In the genomic region with DNA sequence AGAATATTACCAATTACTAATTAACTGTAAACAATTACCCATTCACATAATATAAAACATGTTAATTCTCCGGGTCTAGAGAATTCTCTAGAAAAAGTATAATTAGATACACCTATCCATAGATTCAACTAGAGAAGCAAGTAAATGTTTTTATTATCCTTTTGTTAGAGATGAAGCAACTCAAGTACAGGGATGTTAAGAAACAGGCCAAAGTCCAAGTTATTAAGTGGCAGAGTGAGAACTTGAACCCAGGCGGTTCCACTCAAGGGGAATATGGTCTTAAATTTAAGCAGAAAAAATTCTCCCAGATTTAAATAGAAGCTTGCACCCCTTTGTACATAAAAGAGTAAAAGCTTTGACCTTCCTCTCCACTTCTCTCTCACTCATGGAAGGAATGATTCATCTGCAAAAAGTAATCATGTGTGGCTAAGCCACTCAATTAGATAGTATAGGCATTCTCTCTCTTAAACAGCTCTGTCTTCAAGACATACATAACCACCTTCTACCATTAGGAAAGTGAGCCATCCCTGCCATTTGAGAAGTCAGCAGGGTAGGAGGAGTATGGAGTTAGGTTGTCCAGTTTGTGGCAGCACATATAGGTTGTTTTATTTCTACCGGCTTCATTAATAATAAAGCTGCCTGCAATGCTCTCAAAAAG, we compare ENCODE assay signal across 1 cellular context.
TF ChIP-seq lines count a peak whose summit lies in the region.

No MANE protein-coding gene starts in this region.

TF ChIP-seq in SK-N-SH treated with all-trans-retinoic acid at 6 μM for 48 hours, 23 proteins besides CTCF, POLR2A, EP300 and RAD21 (continued from another document):
- TF ChIP-seq ZFP30 (CRISPR knock-in tag; IDR thresholded peaks at IDR 0.05) (no peak), ZFP3 (CRISPR knock-in tag; IDR thresholded peaks at IDR 0.05) (no peak)
